ENCODE assay signal across 34 cellular contexts in genomic region chr17:28688481-28688880, GRCh38. TPM values are rescaled to one million over a fixed set of nuclear protein-coding genes. Genes with fewer than 3 reads are reported as not detected.
"Had no signal": no experiment of that assay in that cellular context is flagged by ENCODE, and none has a peak within 500 bp of the region (broad histone marks: within the 10 kb centered on the region; RNA-seq: fewer than 3 reads in every experiment).

No MANE protein-coding gene starts in this region.

- H3K27me3 ChIP-seq: adrenal gland, body of pancreas, esophagus muscularis mucosa, foreskin keratinocyte, gastroesophageal sphincter had no signal

- H3K27me3 Mint-ChIP-seq: activated CD4-positive, alpha-beta memory T cell treated with anti-CD3 and anti-CD28 coated beads for 36 hours; activated CD4-positive, alpha-beta T cell treated with anti-CD3 and anti-CD28 coated beads for 36 hours; activated CD4-positive, alpha-beta T cell treated with anti-CD3 and anti-CD28 coated beads, Interleukin-2, amount 10 ng/mL, durations not matched to agents 24 days and 14 days; activated CD8-positive, alpha-beta memory T cell treated with anti-CD3 and anti-CD28 coated beads, Interleukin-2, amount 10 ng/mL, durations not matched to agents 7 days and 5 days; activated naive CD4-positive, alpha-beta T cell treated with anti-CD3 and anti-CD28 coated beads, Interleukin-2, amount 50 U/mL, for 24 hours; activated naive CD8-positive, alpha-beta T cell treated with anti-CD3 and anti-CD28 coated beads for 36 hours; activated naive CD8-positive, alpha-beta T cell treated with anti-CD3 and anti-CD28 coated beads, Interleukin-2, amount 50 U/mL, for 24 hours; effector memory CD8-positive, alpha-beta T cell; T-helper 17 cell had no signal

- H3K4me1 ChIP-seq: body of pancreas, esophagus muscularis mucosa, foreskin keratinocyte, gastroesophageal sphincter had no signal

- H3K4me3 ChIP-seq: adrenal gland, body of pancreas, esophagus muscularis mucosa, gastroesophageal sphincter had no signal

- H3K4me3 Mint-ChIP-seq: activated CD4-positive, alpha-beta memory T cell treated with anti-CD3 and anti-CD28 coated beads for 36 hours; activated CD4-positive, alpha-beta T cell treated with anti-CD3 and anti-CD28 coated beads for 36 hours; activated CD4-positive, alpha-beta T cell treated with anti-CD3 and anti-CD28 coated beads, Interleukin-2, amount 10 ng/mL, durations not matched to agents 24 days and 14 days; activated CD8-positive, alpha-beta memory T cell treated with anti-CD3 and anti-CD28 coated beads, Interleukin-2, amount 10 ng/mL, durations not matched to agents 7 days and 5 days; activated CD8-positive, alpha-beta T cell treated with anti-CD3 and anti-CD28 coated beads, Interleukin-2, amount 10 ng/mL, durations not matched to agents 7 days and 5 days; activated naive CD4-positive, alpha-beta T cell treated with anti-CD3 and anti-CD28 coated beads for 36 hours; activated naive CD4-positive, alpha-beta T cell treated with anti-CD3 and anti-CD28 coated beads, Interleukin-2, amount 50 U/mL, for 24 hours; activated naive CD8-positive, alpha-beta T cell treated with anti-CD3 and anti-CD28 coated beads for 36 hours; activated naive CD8-positive, alpha-beta T cell treated with anti-CD3 and anti-CD28 coated beads, Interleukin-2, amount 50 U/mL, for 24 hours; activated T-helper 1 cell treated with anti-CD3 and anti-CD28 coated beads, Interleukin-12 subunit alpha, Interleukin-12 subunit beta, Interleukin-2, Interleukin-4 antibody, amounts not matched to agents 30 ng/mL and 10 ng/mL and 1 ng/mL, durations not matched to agents 14 hours and 24 hours and 36 hours; effector memory CD8-positive, alpha-beta T cell; T-helper 17 cell; T-helper 2 cell treated with Interferon-gamma antibody and Interleukin-4, amounts not matched to agents 5 μg/mL and 100 μg/mL, for 36 hours had no signal

- FAIRE-seq: colon had no signal

- DNase-seq: activated CD4-positive, alpha-beta memory T cell treated with anti-CD3 and anti-CD28 coated beads for 36 hours; activated CD4-positive, alpha-beta T cell treated with anti-CD3 and anti-CD28 coated beads for 36 hours; activated CD4-positive, alpha-beta T cell treated with anti-CD3 and anti-CD28 coated beads, Interleukin-2, amount 10 ng/mL, durations not matched to agents 24 days and 14 days; activated CD4-positive, CD25-positive, alpha-beta regulatory T cell; activated CD4-positive, CD25-positive, alpha-beta regulatory T cell treated with anti-CD3 and anti-CD28 coated beads, Interleukin-2, amount 50 U/mL, for 72 hours; activated CD8-positive, alpha-beta memory T cell treated with anti-CD3 and anti-CD28 coated beads, Interleukin-2, amount 10 ng/mL, durations not matched to agents 7 days and 5 days; activated CD8-positive, alpha-beta memory T cell treated with anti-CD3 and anti-CD28 coated beads, Interleukin-2, amount 50 U/mL, for 4 hours; activated CD8-positive, alpha-beta T cell treated with anti-CD3 and anti-CD28 coated beads, Interleukin-2, amount 10 ng/mL, durations not matched to agents 7 days and 5 days; activated effector memory CD4-positive, alpha-beta T cell treated with anti-CD3 and anti-CD28 coated beads, Interleukin-2, amount 50 U/mL, for 16 hours; activated naive CD4-positive, alpha-beta T cell treated with anti-CD3 and anti-CD28 coated beads for 36 hours; activated naive CD8-positive, alpha-beta T cell treated with anti-CD3 and anti-CD28 coated beads for 36 hours; activated naive CD8-positive, alpha-beta T cell treated with anti-CD3 and anti-CD28 coated beads, Interleukin-2, amount 50 U/mL, for 24 hours; activated T-cell treated with anti-CD3 and anti-CD28 coated beads, Interleukin-2, amount 50 U/mL, for 1 hour; activated T-cell treated with anti-CD3 and anti-CD28 coated beads, Interleukin-2, amount 50 U/mL, for 48 hours; adrenal gland; amygdala; body of pancreas; caudate nucleus; cortex of kidney; dermis blood vessel endothelial cell; effector CD4-positive, alpha-beta T cell; effector memory CD8-positive, alpha-beta T cell; erythroblast; foreskin keratinocyte; T-helper 1 cell; T-helper 17 cell; T1000 had no signal

- H3K9me3 Mint-ChIP-seq: activated CD4-positive, alpha-beta memory T cell treated with anti-CD3 and anti-CD28 coated beads for 36 hours; activated CD4-positive, alpha-beta T cell treated with anti-CD3 and anti-CD28 coated beads, Interleukin-2, amount 10 ng/mL, durations not matched to agents 24 days and 14 days; activated naive CD4-positive, alpha-beta T cell treated with anti-CD3 and anti-CD28 coated beads for 36 hours; activated naive CD4-positive, alpha-beta T cell treated with anti-CD3 and anti-CD28 coated beads, Interleukin-2, amount 50 U/mL, for 24 hours; activated naive CD8-positive, alpha-beta T cell treated with anti-CD3 and anti-CD28 coated beads for 36 hours; activated naive CD8-positive, alpha-beta T cell treated with anti-CD3 and anti-CD28 coated beads, Interleukin-2, amount 50 U/mL, for 24 hours; activated T-helper 1 cell treated with anti-CD3 and anti-CD28 coated beads, Interleukin-12 subunit alpha, Interleukin-12 subunit beta, Interleukin-2, Interleukin-4 antibody, amounts not matched to agents 30 ng/mL and 10 ng/mL and 1 ng/mL, durations not matched to agents 14 hours and 24 hours and 36 hours; activated T-helper 2 cell treated with anti-CD3 and anti-CD28 coated beads, Interferon-gamma antibody, Interleukin-2, Interleukin-4, amounts not matched to agents 10 μg/mL and 5 μg/mL and 100 μg/mL, durations not matched to agents 14 hours and 24 hours and 36 hours; effector memory CD8-positive, alpha-beta T cell; T-helper 2 cell treated with Interferon-gamma antibody and Interleukin-4, amounts not matched to agents 5 μg/mL and 100 μg/mL, for 36 hours had no signal

- ATAC-seq: activated CD4-positive, alpha-beta T cell treated with anti-CD3 and anti-CD28 coated beads for 36 hours; activated CD8-positive, alpha-beta memory T cell treated with anti-CD3 and anti-CD28 coated beads, Interleukin-2, amount 10 ng/mL, durations not matched to agents 7 days and 5 days; activated CD8-positive, alpha-beta T cell treated with anti-CD3 and anti-CD28 coated beads, Interleukin-2, amount 10 ng/mL, durations not matched to agents 7 days and 5 days; activated naive CD8-positive, alpha-beta T cell treated with anti-CD3 and anti-CD28 coated beads, Interleukin-2, amount 50 U/mL, for 24 hours; body of pancreas; effector memory CD8-positive, alpha-beta T cell; foreskin keratinocyte; gastroesophageal sphincter; T-helper 17 cell had no signal

- H3K4me1 Mint-ChIP-seq: activated CD4-positive, alpha-beta T cell treated with anti-CD3 and anti-CD28 coated beads for 36 hours; activated CD4-positive, alpha-beta T cell treated with anti-CD3 and anti-CD28 coated beads, Interleukin-2, amount 10 ng/mL, durations not matched to agents 24 days and 14 days; activated CD8-positive, alpha-beta memory T cell treated with anti-CD3 and anti-CD28 coated beads, Interleukin-2, amount 10 ng/mL, durations not matched to agents 7 days and 5 days; activated naive CD4-positive, alpha-beta T cell treated with anti-CD3 and anti-CD28 coated beads, Interleukin-2, amount 50 U/mL, for 24 hours; activated naive CD8-positive, alpha-beta T cell treated with anti-CD3 and anti-CD28 coated beads for 36 hours; activated naive CD8-positive, alpha-beta T cell treated with anti-CD3 and anti-CD28 coated beads, Interleukin-2, amount 50 U/mL, for 24 hours had no signal

- H3K9me3 ChIP-seq: adrenal gland, body of pancreas, esophagus muscularis mucosa, gastroesophageal sphincter had no signal

- H3K27ac Mint-ChIP-seq: activated CD4-positive, alpha-beta memory T cell treated with anti-CD3 and anti-CD28 coated beads for 36 hours; activated CD4-positive, alpha-beta T cell treated with anti-CD3 and anti-CD28 coated beads for 36 hours; activated CD4-positive, alpha-beta T cell treated with anti-CD3 and anti-CD28 coated beads, Interleukin-2, amount 10 ng/mL, durations not matched to agents 24 days and 14 days; activated CD8-positive, alpha-beta memory T cell treated with anti-CD3 and anti-CD28 coated beads, Interleukin-2, amount 10 ng/mL, durations not matched to agents 7 days and 5 days; activated CD8-positive, alpha-beta T cell treated with anti-CD3 and anti-CD28 coated beads, Interleukin-2, amount 10 ng/mL, durations not matched to agents 7 days and 5 days; activated naive CD4-positive, alpha-beta T cell treated with anti-CD3 and anti-CD28 coated beads for 36 hours; activated naive CD4-positive, alpha-beta T cell treated with anti-CD3 and anti-CD28 coated beads, Interleukin-2, amount 50 U/mL, for 24 hours; activated naive CD8-positive, alpha-beta T cell treated with anti-CD3 and anti-CD28 coated beads for 36 hours; activated naive CD8-positive, alpha-beta T cell treated with anti-CD3 and anti-CD28 coated beads, Interleukin-2, amount 50 U/mL, for 24 hours; activated T-helper 1 cell treated with anti-CD3 and anti-CD28 coated beads, Interleukin-12 subunit alpha, Interleukin-12 subunit beta, Interleukin-2, Interleukin-4 antibody, amounts not matched to agents 30 ng/mL and 10 ng/mL and 1 ng/mL, durations not matched to agents 14 hours and 24 hours and 36 hours; activated T-helper 2 cell treated with anti-CD3 and anti-CD28 coated beads, Interferon-gamma antibody, Interleukin-2, Interleukin-4, amounts not matched to agents 10 μg/mL and 5 μg/mL and 100 μg/mL, durations not matched to agents 14 hours and 24 hours and 36 hours; effector memory CD8-positive, alpha-beta T cell; T-helper 17 cell; T-helper 2 cell treated with Interferon-gamma antibody and Interleukin-4, amounts not matched to agents 5 μg/mL and 100 μg/mL, for 36 hours had no signal

- H3K27ac ChIP-seq: adrenal gland, body of pancreas, esophagus muscularis mucosa, foreskin keratinocyte, gastroesophageal sphincter had no signal

RNA-seq across cellular contexts. Expression of gene PROCA1, which starts 23.2 kb away (rescaled TPM):
- total RNA-seq: body of pancreas had no signal
